ENCODE assay signal across 8 cellular contexts in the genomic region with DNA sequence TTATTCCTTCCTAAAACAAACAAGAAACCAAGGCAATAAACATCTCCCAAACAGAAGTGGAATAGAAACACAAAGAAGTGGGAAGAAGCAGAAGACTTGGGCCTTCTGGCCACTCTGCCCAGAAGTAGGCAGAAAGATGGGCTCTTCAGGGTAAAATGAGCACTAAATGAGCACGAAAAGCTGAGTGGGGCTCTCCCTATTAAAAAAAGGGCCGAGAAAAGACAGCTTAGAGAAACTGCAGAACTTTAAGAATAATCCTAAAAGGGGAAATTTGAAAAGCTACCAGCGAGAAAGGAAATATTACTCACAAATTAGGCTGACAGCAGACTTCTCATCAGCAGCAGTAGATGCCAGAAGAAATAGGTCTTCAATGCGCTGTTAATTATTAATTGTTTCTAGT.
"Had no signal": no experiment of that assay in that cellular context is flagged by ENCODE, and none has a peak within 500 bp of the region (broad histone marks: within the 10 kb centered on the region; RNA-seq: fewer than 3 reads in every experiment).

No MANE protein-coding gene starts in this region.

- ATAC-seq: esophagus mucosa, left ventricle myocardium superior had no signal

- DNase-seq: activated effector memory CD4-positive, alpha-beta T cell treated with anti-CD3 and anti-CD28 coated beads, Interleukin-2, amount 50 U/mL, for 16 hours; activated T-cell treated with anti-CD3 and anti-CD28 coated beads for 4 hours; hippocampal formation; left ventricle myocardium superior; stimulated activated CD4-positive, alpha-beta T cell treated with anti-CD3 and anti-CD28 coated beads, Interleukin-4, amount 100 ng/mL, for 24 hours had no signal

- FAIRE-seq: astrocyte, endometrium had no signal
